19 cellular contexts compared by ENCODE assay signal in genomic region chr5:16410338-16410737, GRCh38. TPM values are rescaled to one million over a fixed set of nuclear protein-coding genes. Genes with fewer than 3 reads are reported as not detected.
DNase-seq lines count a peak whose midpoint lies in the region; ATAC-seq, FAIRE-seq and TF ChIP-seq lines count a peak whose summit lies in the region.
"Had no signal": no experiment of that assay in that cellular context is flagged by ENCODE, and none has a peak within 500 bp of the region (broad histone marks: within the 10 kb centered on the region; RNA-seq: fewer than 3 reads in every experiment).

No MANE protein-coding gene starts in this region.

- TF ChIP-seq CTCF in GM10266 (IDR thresholded peaks at IDR 0.05; ENCODE audit: control insufficient read depth, insufficient read depth, low read depth, missing control alignments), result no peak

- no peak overlapping the region for H3K27ac ChIP-seq in small intestine (ENCODE audit: low read depth in 1 of 2, low read length in 1 of 2)

- CTCF ChIA-PET in activated CD8-positive, alpha-beta T cell treated with anti-CD3 and anti-CD28 coated beads, Interleukin-2, amount 10 ng/mL, durations not matched to agents 7 days and 5 days (lab: Charles Lee), result no interaction called here

- no peaks in the 10 kb centered on the region for H3K27me3 ChIP-seq in small intestine (ENCODE audit: control insufficient read depth in 2 of 2, insufficient read depth in 2 of 2, low read length in 2 of 2)

- H3K9me3 Mint-ChIP-seq in activated CD8-positive, alpha-beta T cell treated with anti-CD3 and anti-CD28 coated beads, Interleukin-2, amount 10 ng/mL, durations not matched to agents 7 days and 5 days (ENCODE audit: insufficient read depth), result no peaks in the 10 kb centered on the region
- H3K9me3 Mint-ChIP-seq: CD4-positive, alpha-beta memory T cell had no signal

- no peak for ATAC-seq in activated CD8-positive, alpha-beta T cell treated with anti-CD3 and anti-CD28 coated beads, Interleukin-2, amount 10 ng/mL, durations not matched to agents 7 days and 5 days
- ATAC-seq: GM23338, HCT116 had no signal

- 17 to 48% (median 20%) methylated on average over 2 of the region's 2 CpGs for WGBS in small intestine, 3 donors

- DNase-seq in NCI-H1105 treated with DMSO at 0.1 percent for 48 hours (lab: John Stamatoyannopoulos, UW) (peak; percentile 53), NCI-H1105 (lab: John Stamatoyannopoulos, UW) (no peak), NCI-H2029 (lab: John Stamatoyannopoulos, UW) (peak; percentile 49), SHP77 treated with DMSO at 0.1 percent for 48 hours (lab: John Stamatoyannopoulos, UW) (peak; percentile 88), small intestine (peak; percentile 30), GM10266 (ENCODE audit: extremely low spot score) (no peak), NCI-H524 treated with DMSO at 0.1 percent for 48 hours (lab: John Stamatoyannopoulos, UW) (no peak)
- no peak for DNase-seq in activated CD8-positive, alpha-beta T cell treated with anti-CD3 and anti-CD28 coated beads, Interleukin-2, amount 10 ng/mL, durations not matched to agents 7 days and 5 days
- DNase-seq: 8988T; CD4-positive, alpha-beta memory T cell; GF-D8; KG1; NCI-H2107; NCI-H2227 treated with DMSO at 0.1 percent for 48 hours; NCI-H526 treated with DMSO at 0.1 percent for 48 hours had no signal

- no peak overlapping the region for H3K4me3 ChIP-seq in small intestine (ENCODE audit: low read depth in 1 of 2, low read length in 2 of 2)
- H3K4me3 ChIP-seq: GM23338 had no signal

- FAIRE-seq in small intestine (lab: Jason Lieb, UNC), result no peak
- FAIRE-seq: D721Med, GM12892 had no signal

- POLR2A ChIA-PET in activated CD8-positive, alpha-beta T cell treated with anti-CD3 and anti-CD28 coated beads, Interleukin-2, amount 10 ng/mL, durations not matched to agents 7 days and 5 days (lab: Charles Lee), result no interaction called here

- H3K9me3 ChIP-seq in small intestine (ENCODE audit: control insufficient read depth, low read depth), result no peaks in the 10 kb centered on the region

- H3K36me3 ChIP-seq in small intestine (ENCODE audit: control insufficient read depth in 2 of 2, insufficient read depth in 2 of 2, low read length in 2 of 2), result no peaks in the 10 kb centered on the region

- H3K27me3 Mint-ChIP-seq in activated CD8-positive, alpha-beta T cell treated with anti-CD3 and anti-CD28 coated beads, Interleukin-2, amount 10 ng/mL, durations not matched to agents 7 days and 5 days (ENCODE audit: low read depth), result peaks cover 8% of the 10 kb centered on the region

- no peaks in the 10 kb centered on the region for H3K4me1 Mint-ChIP-seq in activated CD8-positive, alpha-beta T cell treated with anti-CD3 and anti-CD28 coated beads, Interleukin-2, amount 10 ng/mL, durations not matched to agents 7 days and 5 days (ENCODE audit: low read depth)
- H3K4me1 Mint-ChIP-seq: CD4-positive, alpha-beta memory T cell had no signal

- H3K4me3 Mint-ChIP-seq in activated CD8-positive, alpha-beta T cell treated with anti-CD3 and anti-CD28 coated beads, Interleukin-2, amount 10 ng/mL, durations not matched to agents 7 days and 5 days, result no peak overlapping the region
- H3K4me3 Mint-ChIP-seq: CD4-positive, alpha-beta memory T cell; GM23338 had no signal

- no peak overlapping the region for H3K27ac Mint-ChIP-seq in activated CD8-positive, alpha-beta T cell treated with anti-CD3 and anti-CD28 coated beads, Interleukin-2, amount 10 ng/mL, durations not matched to agents 7 days and 5 days
- H3K27ac Mint-ChIP-seq: CD4-positive, alpha-beta memory T cell; GM23338 had no signal

- H3K4me1 ChIP-seq in small intestine (ENCODE audit: control insufficient read depth in 2 of 2, insufficient read depth in 1 of 2, low read depth in 1 of 2, low read length in 1 of 2), result no peaks in the 10 kb centered on the region

- no peaks in the 10 kb centered on the region for H3K36me3 Mint-ChIP-seq in activated CD8-positive, alpha-beta T cell treated with anti-CD3 and anti-CD28 coated beads, Interleukin-2, amount 10 ng/mL, durations not matched to agents 7 days and 5 days (ENCODE audit: low read depth)
- H3K36me3 Mint-ChIP-seq: CD4-positive, alpha-beta memory T cell had no signal

RNA-seq across cellular contexts. Expression of gene ZNF622, which starts 55.3 kb away (rescaled TPM):
- polyA plus RNA-seq in small intestine, result 10 to 100 TPM; 23.0 to 37.3 (median 30.9) TPM
- 10 to 100 TPM; 28.6 to 29.2 TPM for total RNA-seq in activated CD8-positive, alpha-beta T cell treated with anti-CD3 and anti-CD28 coated beads, Interleukin-2, amount 10 ng/mL, durations not matched to agents 7 days and 5 days

Comparison
In these comparisons a context has a peak if more than half of its experiments do, and no peak if none do; other contexts are left out.
1. DNase-seq: peak in NCI-H1105 treated with DMSO at 0.1 percent for 48 hours (single experiment), NCI-H2029 (single experiment), SHP77 treated with DMSO at 0.1 percent for 48 hours (single experiment) and small intestine (single experiment); none in NCI-H1105 (single experiment), activated CD8-positive, alpha-beta T cell treated with anti-CD3 and anti-CD28 coated beads, Interleukin-2, amount 10 ng/mL, durations not matched to agents 7 days and 5 days (single experiment), GM10266 (single experiment) and NCI-H524 treated with DMSO at 0.1 percent for 48 hours (single experiment).